10 cellular contexts compared by ENCODE assay signal in the genomic region with DNA sequence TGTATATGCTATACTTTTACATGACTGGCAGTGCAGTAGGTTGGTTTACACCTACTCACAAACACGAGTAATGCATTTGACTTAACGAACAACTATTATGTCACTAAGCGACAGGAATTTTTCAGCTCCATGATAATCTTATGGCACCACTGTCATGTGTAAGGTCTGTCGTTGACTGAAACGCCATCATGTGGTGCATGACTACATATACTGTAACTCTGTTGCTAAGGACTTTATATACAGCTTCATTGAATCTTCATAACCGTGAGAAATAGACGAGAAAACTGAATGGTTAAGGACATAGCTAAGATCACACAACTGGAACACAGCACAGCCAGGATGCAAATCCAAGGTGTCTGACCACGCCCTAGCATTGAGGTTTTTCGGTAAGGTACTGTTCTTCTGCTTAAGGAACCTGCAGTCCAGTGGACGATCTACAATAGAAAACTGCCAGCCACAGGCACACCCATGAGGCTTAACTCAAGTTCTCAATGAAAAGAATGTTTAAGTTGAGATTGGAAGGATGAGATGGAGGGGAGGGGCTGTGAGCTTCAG. TPM values are rescaled to one million over a fixed set of nuclear protein-coding genes. Genes with fewer than 3 reads are reported as not detected.
DNase-seq lines count a peak whose midpoint lies in the region; ATAC-seq and TF ChIP-seq lines count a peak whose summit lies in the region.
"Had no signal": no experiment of that assay in that cellular context is flagged by ENCODE, and none has a peak within 500 bp of the region (broad histone marks: within the 10 kb centered on the region; RNA-seq: fewer than 3 reads in every experiment).

No MANE protein-coding gene starts in this region.

- H4K12ac ChIP-seq in trophoblast cell (ENCODE audit: low read depth, low read length): no peak overlapping the region

- no peak overlapping the region; the same call in 1 of the 2 replicates for H3K9ac ChIP-seq in OCI-LY1 (ENCODE audit: low read length)
- no peak overlapping the region for H3K9ac ChIP-seq in trophoblast cell (ENCODE audit: low read length)

- CTCF ChIA-PET in activated naive CD4-positive, alpha-beta T cell treated with anti-CD3 and anti-CD28 coated beads, Interleukin-2, amount 10 ng/mL, durations not matched to agents 7 days and 5 days (lab: Charles Lee): interaction anchor here (1.0 to 4.4 kb wide), 7 partner anchors 24 to 227 kb away, joined by 3 to 30 read pairs (median 4); a partner anchor contains a TSS

- in situ Hi-C loops in G401 (cut with HindIII; ENCODE audit: low sequenced_read_pairs): loop anchor here (10.0 kb wide), 1 partner anchor 101 kb away; a partner anchor contains a TSS

- no peaks in the 10 kb centered on the region for H4K20me1 ChIP-seq in OCI-LY1 (ENCODE audit: insufficient read depth, low read length)
- peaks cover 57% of the 10 kb centered on the region for H4K20me1 ChIP-seq in GM23338 (replicated peaks; ENCODE audit: insufficient read depth)

- H3K4me2 ChIP-seq in OCI-LY1 (ENCODE audit: low read length) (peak overlapping the region; percentile 100), trophoblast cell (ENCODE audit: low read length) (no peak overlapping the region), GM23338 (no peak overlapping the region)

- H3K4me1 ChIP-seq in OCI-LY1 (ENCODE audit: insufficient read depth, low read length, severe bottlenecking) (peaks cover 40% of the 10 kb centered on the region), trophoblast cell (ENCODE audit: control insufficient read depth in 1 of 2, insufficient read depth in 2 of 2, low read length in 2 of 2) (peaks cover 3 to 5% of the 10 kb centered on the region in 2 experiments), GM23338 (ENCODE audit: insufficient read depth) (peaks cover 26% of the 10 kb centered on the region)

- no peaks in the 10 kb centered on the region for H3K27me3 ChIP-seq in OCI-LY1 (ENCODE audit: insufficient read depth, low read length)
- no peaks in the 10 kb centered on the region for H3K27me3 ChIP-seq in trophoblast cell (ENCODE audit: insufficient read depth, low read length)
- no peaks in the 10 kb centered on the region for H3K27me3 ChIP-seq in GM23338 (ENCODE audit: insufficient read depth)

- peaks cover 3% of the 10 kb centered on the region for H3K79me1 ChIP-seq in trophoblast cell (ENCODE audit: low read length)

- TF ChIP-seq CTCF in OCI-LY1 (IDR thresholded peaks at IDR 0.05; ENCODE audit: low read length) (no peak; the same call in 1 of the 2 replicates), GM23338 (conservative IDR thresholded peaks at IDR 0.05; ENCODE audit: low read depth in 2 of 2) (no peak)

- no peak overlapping the region for H2AK5ac ChIP-seq in trophoblast cell (ENCODE audit: low read length)

- peak overlapping the region; percentile 98 to 99 for H3K27ac Mint-ChIP-seq in effector memory CD8-positive, alpha-beta T cell
- no peak overlapping the region for H3K27ac Mint-ChIP-seq in GM23338
- no peak overlapping the region for H3K27ac Mint-ChIP-seq in activated naive CD4-positive, alpha-beta T cell treated with anti-CD3 and anti-CD28 coated beads, Interleukin-2, amount 10 ng/mL, durations not matched to agents 7 days and 5 days

- no peak overlapping the region for H2BK120ac ChIP-seq in trophoblast cell (ENCODE audit: insufficient read depth, low read length, poor library complexity)

- H3K4me3 Mint-ChIP-seq in effector memory CD8-positive, alpha-beta T cell: peak overlapping the region in 1 of 2 donors; percentile 10
- H3K4me3 Mint-ChIP-seq in GM23338: no peak overlapping the region
- no peak overlapping the region for H3K4me3 Mint-ChIP-seq in activated naive CD4-positive, alpha-beta T cell treated with anti-CD3 and anti-CD28 coated beads, Interleukin-2, amount 10 ng/mL, durations not matched to agents 7 days and 5 days

- no peak overlapping the region for H3K18ac ChIP-seq in trophoblast cell (ENCODE audit: low read length)

- H3K79me2 ChIP-seq in OCI-LY1 (ENCODE audit: insufficient read depth, low read length): peaks cover 61% of the 10 kb centered on the region
- peaks cover 11% of the 10 kb centered on the region for H3K79me2 ChIP-seq in trophoblast cell (ENCODE audit: control insufficient read depth, insufficient read depth, low read length, poor library complexity)
- H3K79me2 ChIP-seq in GM23338 (replicated peaks; ENCODE audit: insufficient read depth): peaks cover 75% of the 10 kb centered on the region

- no peaks in the 10 kb centered on the region for H3F3A ChIP-seq in OCI-LY1 (ENCODE audit: insufficient read depth, low read length)
- H3F3A ChIP-seq in GM23338 (replicated peaks; ENCODE audit: low read depth): peaks cover 3% of the 10 kb centered on the region; the same call in 1 of the 2 replicates

- no peaks in the 10 kb centered on the region for H3K36me3 ChIP-seq in OCI-LY1 (ENCODE audit: insufficient read depth, low read length)
- H3K36me3 ChIP-seq in trophoblast cell (ENCODE audit: control insufficient read depth in 1 of 2, insufficient read depth in 2 of 2, low read length in 2 of 2): no peaks in the 10 kb centered on the region
- no peaks in the 10 kb centered on the region for H3K36me3 ChIP-seq in GM23338 (ENCODE audit: insufficient read depth)

- H3K36me3 Mint-ChIP-seq in effector memory CD8-positive, alpha-beta T cell (ENCODE audit: insufficient read depth): peaks cover 20% of the 10 kb centered on the region
- peaks cover 4% of the 10 kb centered on the region; the same call in 2 of the 3 replicates for H3K36me3 Mint-ChIP-seq in GM23338 (ENCODE audit: low read depth)
- H3K36me3 Mint-ChIP-seq in activated naive CD4-positive, alpha-beta T cell treated with anti-CD3 and anti-CD28 coated beads, Interleukin-2, amount 10 ng/mL, durations not matched to agents 7 days and 5 days: peaks cover 11% of the 10 kb centered on the region

- H4K91ac ChIP-seq in trophoblast cell (ENCODE audit: low read depth, low read length): no peak overlapping the region

- no peaks in the 10 kb centered on the region for H3K27me3 Mint-ChIP-seq in effector memory CD8-positive, alpha-beta T cell
- peaks cover 5% of the 10 kb centered on the region for H3K27me3 Mint-ChIP-seq in GM23338 (ENCODE audit: insufficient read depth, low read depth, poor library complexity)
- no peaks in the 10 kb centered on the region for H3K27me3 Mint-ChIP-seq in activated naive CD4-positive, alpha-beta T cell treated with anti-CD3 and anti-CD28 coated beads, Interleukin-2, amount 10 ng/mL, durations not matched to agents 7 days and 5 days

- H2AFZ ChIP-seq in OCI-LY1 (ENCODE audit: low read length) (no peak overlapping the region), trophoblast cell (ENCODE audit: insufficient read depth, low read length, poor library complexity) (no peak overlapping the region), GM23338 (no peak overlapping the region)

- H3K4me3 ChIP-seq in OCI-LY1 (ENCODE audit: low read depth, low read length, poor library complexity, severe bottlenecking) (peak overlapping the region; percentile 82), trophoblast cell (ENCODE audit: low read depth, low read length) (no peak overlapping the region), GM23338 (no peak overlapping the region)

- H3K4me1 Mint-ChIP-seq in effector memory CD8-positive, alpha-beta T cell (ENCODE audit: low read depth in 2 of 2): peaks cover 44 to 58% of the 10 kb centered on the region in 2 donors
- peaks cover 34% of the 10 kb centered on the region for H3K4me1 Mint-ChIP-seq in GM23338
- H3K4me1 Mint-ChIP-seq in activated naive CD4-positive, alpha-beta T cell treated with anti-CD3 and anti-CD28 coated beads, Interleukin-2, amount 10 ng/mL, durations not matched to agents 7 days and 5 days: peaks cover 59% of the 10 kb centered on the region

- H3K4ac ChIP-seq in trophoblast cell (ENCODE audit: low read depth, low read length): peak overlapping the region; percentile 19

- no CpG with 5 or more reads among the region's 10 CpGs for WGBS in trophoblast cell (ENCODE audit: extremely low coverage, insufficient coverage, insufficient read length)

- no peak overlapping the region for H3K27ac ChIP-seq in OCI-LY1 (ENCODE audit: low read depth, low read length, poor library complexity, severe bottlenecking)
- H3K27ac ChIP-seq in trophoblast cell (ENCODE audit: low read depth, low read length): no peak overlapping the region
- no peak overlapping the region for H3K27ac ChIP-seq in GM23338 (ENCODE audit: low read depth)
- H3K27ac ChIP-seq: WERI-Rb-1 had no signal

- H4K8ac ChIP-seq in trophoblast cell (ENCODE audit: low read depth, low read length): no peak overlapping the region

- H3K9me3 ChIP-seq in OCI-LY1 (ENCODE audit: low read length) (no peaks in the 10 kb centered on the region), trophoblast cell (ENCODE audit: insufficient read depth, low read depth, low read length) (peaks cover 1% of the 10 kb centered on the region)

- DNase-seq in G401 (ENCODE audit: low spot score) (peak; percentile 11), trophoblast cell (peak in 1 of 2 donors; percentile 41), GM23338 (ENCODE audit: low spot score) (no peak)
- DNase-seq in effector memory CD8-positive, alpha-beta T cell: no peak
- DNase-seq in activated naive CD4-positive, alpha-beta T cell treated with anti-CD3 and anti-CD28 coated beads, Interleukin-2, amount 10 ng/mL, durations not matched to agents 7 days and 5 days: no peak
- DNase-seq: NK-92 treated with Interleukin-12 subunit alpha and Interleukin-12 subunit beta, amount 100 ng/mL, for 24 hours; occipital lobe; WERI-Rb-1 had no signal

- H2BK12ac ChIP-seq in trophoblast cell (ENCODE audit: low read length): no peak overlapping the region

- no peak for ATAC-seq in effector memory CD8-positive, alpha-beta T cell (replicated peaks)
- ATAC-seq in GM23338 (no peak), GM21367 (IDR thresholded peaks at IDR 0.05; ENCODE audit: unreplicated experiment) (no peak)

- H2BK5ac ChIP-seq in trophoblast cell (ENCODE audit: low read depth, low read length, poor library complexity): no peak overlapping the region

- no peak overlapping the region for H3K14ac ChIP-seq in trophoblast cell (ENCODE audit: low read length)

- H3K9me3 Mint-ChIP-seq in effector memory CD8-positive, alpha-beta T cell: no peaks in the 10 kb centered on the region
- H3K9me3 Mint-ChIP-seq in GM23338: peaks cover 4% of the 10 kb centered on the region; the same call in 2 of the 3 replicates
- no peaks in the 10 kb centered on the region for H3K9me3 Mint-ChIP-seq in activated naive CD4-positive, alpha-beta T cell treated with anti-CD3 and anti-CD28 coated beads, Interleukin-2, amount 10 ng/mL, durations not matched to agents 7 days and 5 days

- no peak overlapping the region for H3K23ac ChIP-seq in trophoblast cell (ENCODE audit: low read length)

- H3K9me2 ChIP-seq in OCI-LY1 (ENCODE audit: low read depth, low read length) (no peaks in the 10 kb centered on the region), GM23338 (ENCODE audit: insufficient read depth) (no peaks in the 10 kb centered on the region)

RNA-seq across cellular contexts. Expression of a gene that starts 3.3 kb away (rescaled TPM):
- 70.7 and 89.6 TPM in 2 replicates for total RNA-seq in G401 (2014; rRNA removed; shearing (Covaris generic))
- 48.2 and 51.5 TPM in 2 replicates for polyA plus RNA-seq in trophoblast cell (2013)
- 81.7 and 82.7 TPM in 2 replicates for total RNA-seq in GM23338 (2014; rRNA removed; shearing (Covaris generic))
- 55.9 and 61.1 TPM in 2 replicates for polyA plus RNA-seq in GM23338 (2016; fragmentation: Nextera tagmentation; extraction: Ambion mirVana)

Comparison
In these comparisons a context has a peak if more than half of its experiments do, and no peak if none do; other contexts are left out.
1. H3K27ac Mint-ChIP-seq: peak in effector memory CD8-positive, alpha-beta T cell (2 of 2); none in GM23338 (single experiment) and activated naive CD4-positive, alpha-beta T cell treated with anti-CD3 and anti-CD28 coated beads, Interleukin-2, amount 10 ng/mL, durations not matched to agents 7 days and 5 days (single experiment).